In genomic region chr6:13364842-13365241, GRCh38 we compare ENCODE assay signal across 3 cellular contexts.
TF ChIP-seq lines count a peak whose summit lies in the region.

No MANE protein-coding gene starts in this region.

TF ChIP-seq in IMR-90, 13 proteins besides CTCF, POLR2A, EP300 and RAD21:
- TF ChIP-seq FOS (IDR thresholded peaks at IDR 0.05; ENCODE audit: low read depth, low read length), result no peak
- no peak for TF ChIP-seq MXI1 (IDR thresholded peaks at IDR 0.05; ENCODE audit: borderline replicate concordance, low read depth, low read length)
- TF ChIP-seq BHLHE40 (IDR thresholded peaks at IDR 0.05; ENCODE audit: low read depth, low read length), result no peak
- no peak for TF ChIP-seq RFX5 (IDR thresholded peaks at IDR 0.05; ENCODE audit: low read depth, low read length)
- TF ChIP-seq MAFK (IDR thresholded peaks at IDR 0.05; ENCODE audit: low read depth, low read length), result no peak
- TF ChIP-seq, protein P1, sequence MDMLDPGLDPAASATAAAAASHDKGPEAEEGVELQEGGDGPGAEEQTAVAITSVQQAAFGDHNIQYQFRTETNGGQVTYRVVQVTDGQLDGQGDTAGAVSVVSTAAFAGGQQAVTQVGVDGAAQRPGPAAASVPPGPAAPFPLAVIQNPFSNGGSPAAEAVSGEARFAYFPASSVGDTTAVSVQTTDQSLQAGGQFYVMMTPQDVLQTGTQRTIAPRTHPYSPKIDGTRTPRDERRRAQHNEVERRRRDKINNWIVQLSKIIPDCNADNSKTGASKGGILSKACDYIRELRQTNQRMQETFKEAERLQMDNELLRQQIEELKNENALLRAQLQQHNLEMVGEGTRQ (IDR thresholded peaks at IDR 0.05; ENCODE audit: low read depth, low read length), result no peak
- TF ChIP-seq CHD1 (IDR thresholded peaks at IDR 0.05; ENCODE audit: low read depth, low read length), result no peak
- TF ChIP-seq, protein P2, sequence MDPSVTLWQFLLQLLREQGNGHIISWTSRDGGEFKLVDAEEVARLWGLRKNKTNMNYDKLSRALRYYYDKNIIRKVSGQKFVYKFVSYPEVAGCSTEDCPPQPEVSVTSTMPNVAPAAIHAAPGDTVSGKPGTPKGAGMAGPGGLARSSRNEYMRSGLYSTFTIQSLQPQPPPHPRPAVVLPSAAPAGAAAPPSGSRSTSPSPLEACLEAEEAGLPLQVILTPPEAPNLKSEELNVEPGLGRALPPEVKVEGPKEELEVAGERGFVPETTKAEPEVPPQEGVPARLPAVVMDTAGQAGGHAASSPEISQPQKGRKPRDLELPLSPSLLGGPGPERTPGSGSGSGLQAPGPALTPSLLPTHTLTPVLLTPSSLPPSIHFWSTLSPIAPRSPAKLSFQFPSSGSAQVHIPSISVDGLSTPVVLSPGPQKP (IDR thresholded peaks at IDR 0.05; ENCODE audit: borderline replicate concordance, low read depth, low read length), result no peak
- TF ChIP-seq RCOR1 (IDR thresholded peaks at IDR 0.05; ENCODE audit: insufficient replicate concordance, low read length), result no peak
- no peak for TF ChIP-seq NFE2L2 (IDR thresholded peaks at IDR 0.05; ENCODE audit: low read depth, low read length)
- no peak for TF ChIP-seq MAZ (IDR thresholded peaks at IDR 0.05; ENCODE audit: borderline replicate concordance, low read depth, low read length)
- TF ChIP-seq SMC3 (IDR thresholded peaks at IDR 0.05; ENCODE audit: low read depth, low read length), result no peak
- TF ChIP-seq CEBPB (IDR thresholded peaks at IDR 0.05; ENCODE audit: low read depth, low read length), result no peak

TF ChIP-seq in H1, 55 proteins besides CTCF, POLR2A, EP300 and RAD21:
- no peak for TF ChIP-seq KDM4A (IDR thresholded peaks at IDR 0.05; ENCODE audit: low read depth, low read length, severe bottlenecking)
- no peak for TF ChIP-seq SRF (IDR thresholded peaks at IDR 0.05; ENCODE audit: low read depth, low read length)
- TF ChIP-seq MAX (IDR thresholded peaks at IDR 0.05), result no peak
- no peak for TF ChIP-seq TAF7 (optimal IDR thresholded peaks at IDR 0.05; ENCODE audit: borderline replicate concordance, low read depth, low read length)

TF ChIP-seq in SK-N-SH, 30 proteins besides CTCF, POLR2A, EP300 and RAD21:
- TF ChIP-seq SIN3A (IDR thresholded peaks at IDR 0.05; ENCODE audit: borderline replicate concordance, low read depth, low read length), result no peak
- TF ChIP-seq NRF1 (IDR thresholded peaks at IDR 0.05; ENCODE audit: low read depth, low read length), result no peak
